21 cellular contexts compared by ENCODE assay signal in genomic region chr3:101992861-101993260, GRCh38.
A peak's percentile ranks its signal among the peaks of the same experiment; 100 is the strongest.
DNase-seq lines count a peak whose midpoint lies in the region; ATAC-seq, FAIRE-seq and TF ChIP-seq lines count a peak whose summit lies in the region.
"Had no signal": no experiment of that assay in that cellular context is flagged by ENCODE, and none has a peak within 500 bp of the region (broad histone marks: within the 10 kb centered on the region; RNA-seq: fewer than 3 reads in every experiment).

No MANE protein-coding gene starts in this region.

- H3K36me3 Mint-ChIP-seq in astrocyte (ENCODE audit: low read depth, unreplicated experiment), result no peaks in the 10 kb centered on the region

- H3K4me3 ChIP-seq in astrocyte (ENCODE audit: insufficient read depth, low read depth, low read length) (no peak overlapping the region), fibroblast of pulmonary artery (replicated peaks; ENCODE audit: low read depth, low read length) (no peak overlapping the region), psoas muscle (no peak overlapping the region)
- H3K4me3 ChIP-seq: A549, GM23248 had no signal

- no peak overlapping the region for H3K4me2 ChIP-seq in astrocyte (ENCODE audit: low read length)
- H3K4me2 ChIP-seq: A549 had no signal

- H3K27ac ChIP-seq in astrocyte (ENCODE audit: low read depth, low read length) (no peak overlapping the region), psoas muscle (no peak overlapping the region)
- H3K27ac ChIP-seq: A549, C4-2B, GM23248, HL-60 had no signal

- H3K79me2 ChIP-seq in astrocyte (ENCODE audit: insufficient read depth, low read length), result no peaks in the 10 kb centered on the region

- WGBS in psoas muscle, 3 donors, result 66 to 71% (median 70%) methylated on average over 2 of the region's 2 CpGs

- H3K27me3 ChIP-seq in astrocyte (ENCODE audit: insufficient read depth, low read length), result no peaks in the 10 kb centered on the region
- H3K27me3 ChIP-seq in psoas muscle (ENCODE audit: insufficient read depth in 3 of 3, low read length in 2 of 3), result no peaks in the 10 kb centered on the region

- H3K4me3 Mint-ChIP-seq in astrocyte (ENCODE audit: unreplicated experiment), result no peak overlapping the region

- H3K27me3 Mint-ChIP-seq in astrocyte (ENCODE audit: low read depth, unreplicated experiment), result no peaks in the 10 kb centered on the region

- no peak overlapping the region for H3K27ac Mint-ChIP-seq in astrocyte (ENCODE audit: unreplicated experiment)

- H3K4me1 Mint-ChIP-seq in astrocyte (ENCODE audit: low read depth, unreplicated experiment), result peaks cover 24% of the 10 kb centered on the region

- intact Hi-C loops in psoas muscle (cut with DNase I), result no loop called here

- H3K9me3 ChIP-seq in astrocyte (ENCODE audit: insufficient read depth, low read depth, low read length) (no peaks in the 10 kb centered on the region), psoas muscle (no peaks in the 10 kb centered on the region)
- H3K9me3 ChIP-seq: A549 had no signal

- no peaks in the 10 kb centered on the region for H3K9me3 Mint-ChIP-seq in astrocyte (ENCODE audit: unreplicated experiment)

- no peak for TF ChIP-seq CTCF in astrocyte (IDR thresholded peaks at IDR 0.05; ENCODE audit: insufficient read depth, low read depth, low read length)
- no peak for TF ChIP-seq CTCF in fibroblast of pulmonary artery (IDR thresholded peaks at IDR 0.05; ENCODE audit: low read length, missing control alignments)
- TF ChIP-seq CTCF in psoas muscle (IDR thresholded peaks at IDR 0.05), result no peak

- H3K9ac ChIP-seq in astrocyte (ENCODE audit: low read length), result no peak overlapping the region
- H3K9ac ChIP-seq: GM23248 had no signal

- H2AFZ ChIP-seq in astrocyte (ENCODE audit: low read depth, low read length), result no peak overlapping the region
- H2AFZ ChIP-seq: GM23248 had no signal

- ATAC-seq in HG02840 (IDR thresholded peaks at IDR 0.05; ENCODE audit: low FRiP score, unreplicated experiment), result no peak
- ATAC-seq in HG03439 (IDR thresholded peaks at IDR 0.05; ENCODE audit: unreplicated experiment), result no peak
- no peak for ATAC-seq in HG03565 (IDR thresholded peaks at IDR 0.05; ENCODE audit: unreplicated experiment)
- ATAC-seq in psoas muscle, result no peak
- ATAC-seq: A549 had no signal

- no peaks in the 10 kb centered on the region for H3K36me3 ChIP-seq in astrocyte (ENCODE audit: insufficient read depth, low read length)
- no peaks in the 10 kb centered on the region for H3K36me3 ChIP-seq in psoas muscle (ENCODE audit: insufficient read depth in 1 of 2, low read depth in 1 of 2)

- peaks cover 4% of the 10 kb centered on the region for H3K4me1 ChIP-seq in astrocyte (ENCODE audit: insufficient read depth, low read length)
- no peaks in the 10 kb centered on the region for H3K4me1 ChIP-seq in psoas muscle

- H4K20me1 ChIP-seq in astrocyte (ENCODE audit: insufficient read depth, low read length), result no peaks in the 10 kb centered on the region

- FAIRE-seq in astrocyte (lab: Jason Lieb, UNC), result no peak
- FAIRE-seq: A549, G401.6 had no signal

- DNase-seq in Ammon's horn (ENCODE audit: low spot score) (peak; percentile 29), astrocyte (ENCODE audit: low read depth) (peak; percentile 71), fibroblast of pulmonary artery (ENCODE audit: low read depth) (peak; percentile 20), putamen (ENCODE audit: low spot score) (peak; percentile 32), psoas muscle (no peak)
- DNase-seq: DND-41, GM23248, HCEC 1CT, NCI-H1436, NCI-H2029, NCI-H2171, NCI-H446 treated with DMSO at 0.1 percent for 48 hours, NCI-H748 treated with DMSO at 0.1 percent for 48 hours, OCI-M1 had no signal

Comparison
In these comparisons a context has a peak if more than half of its experiments do, and no peak if none do; other contexts are left out.
1. DNase-seq: peak in Ammon's horn (single experiment), astrocyte (single experiment), fibroblast of pulmonary artery (single experiment) and putamen (single experiment); none in psoas muscle (0 of 2).